29 cellular contexts compared by ENCODE assay signal in genomic region chr2:72545790-72546189, GRCh38.
"Had no signal": no experiment of that assay in that cellular context is flagged by ENCODE, and none has a peak within 500 bp of the region (broad histone marks: within the 10 kb centered on the region; RNA-seq: fewer than 3 reads in every experiment).

No MANE protein-coding gene starts in this region.

- H3K4me3 ChIP-seq: coronary artery, dorsolateral prefrontal cortex had no signal

- FAIRE-seq: astrocyte, bronchial epithelial cell had no signal

- DNase-seq: activated CD4-positive, alpha-beta memory T cell treated with anti-CD3 and anti-CD28 coated beads, Interleukin-2, amount 10 ng/mL, durations not matched to agents 7 days and 5 days; activated CD4-positive, alpha-beta T cell treated with anti-CD3 and anti-CD28 coated beads for 1 hour; activated CD4-positive, alpha-beta T cell treated with anti-CD3 and anti-CD28 coated beads for 4 hours; activated CD4-positive, alpha-beta T cell treated with anti-CD3 and anti-CD28 coated beads, Interleukin-2, amount 10 ng/mL, durations not matched to agents 7 days and 5 days; activated CD4-positive, alpha-beta T cell treated with anti-CD3 and anti-CD28 coated beads, Interleukin-2, amount 50 U/mL, for 4 hours; activated CD8-positive, alpha-beta memory T cell treated with anti-CD3 and anti-CD28 coated beads, Interleukin-2, amount 50 U/mL, for 48 hours; activated effector memory CD4-positive, alpha-beta T cell treated with Interleukin-2 at 50 U/mL for 16 hours; activated gamma-delta T cell treated with Interleukin-2 at 50 U/mL for 16 hours; activated naive CD4-positive, alpha-beta T cell treated with anti-CD3 and anti-CD28 coated beads, Interleukin-2, amount 50 U/mL, for 16 hours; activated naive CD4-positive, alpha-beta T cell treated with Interleukin-2 at 50 U/mL for 16 hours; activated T-cell treated with anti-CD3 and anti-CD28 coated beads for 4 hours; activated T-cell treated with anti-CD3 and anti-CD28 coated beads, Interleukin-2, amount 50 U/mL, for 24 hours; activated T-cell treated with anti-CD3 and anti-CD28 coated beads, Interleukin-2, amount 50 U/mL, for 72 hours; amniotic stem cell; anterior cingulate cortex; brain microvascular endothelial cell; dorsolateral prefrontal cortex; effector memory CD4-positive, alpha-beta T cell; endodermal cell; foreskin fibroblast; head of caudate nucleus; T-helper 2 cell had no signal

- ATAC-seq: activated T-cell treated with anti-CD3 and anti-CD28 coated beads, Interleukin-2, amount 50 U/mL, for 72 hours; activated T-helper 17 cell treated with anti-CD3 and anti-CD28 coated beads, Interleukin-2, amount 50 U/mL, for 72 hours; esophagus mucosa; WTC11 had no signal

- H3K27ac ChIP-seq: brain microvascular endothelial cell, coronary artery, dorsolateral prefrontal cortex, VCaP had no signal
